1 cellular context compared by ENCODE assay signal in genomic region chr19:40286235-40286530, GRCh38.
TF ChIP-seq lines count a peak whose summit lies in the region.

No MANE protein-coding gene starts in this region.

TF ChIP-seq in H1, 55 proteins besides CTCF, POLR2A, EP300 and RAD21:
- TF ChIP-seq GTF2F1 (IDR thresholded peaks at IDR 0.05; ENCODE audit: borderline replicate concordance, low read depth, low read length) (no peak), JUN (IDR thresholded peaks at IDR 0.05; ENCODE audit: low read depth, low read length) (no peak)
TF ChIP-seq in H1: peak in this region for 0.
